In the genomic region with DNA sequence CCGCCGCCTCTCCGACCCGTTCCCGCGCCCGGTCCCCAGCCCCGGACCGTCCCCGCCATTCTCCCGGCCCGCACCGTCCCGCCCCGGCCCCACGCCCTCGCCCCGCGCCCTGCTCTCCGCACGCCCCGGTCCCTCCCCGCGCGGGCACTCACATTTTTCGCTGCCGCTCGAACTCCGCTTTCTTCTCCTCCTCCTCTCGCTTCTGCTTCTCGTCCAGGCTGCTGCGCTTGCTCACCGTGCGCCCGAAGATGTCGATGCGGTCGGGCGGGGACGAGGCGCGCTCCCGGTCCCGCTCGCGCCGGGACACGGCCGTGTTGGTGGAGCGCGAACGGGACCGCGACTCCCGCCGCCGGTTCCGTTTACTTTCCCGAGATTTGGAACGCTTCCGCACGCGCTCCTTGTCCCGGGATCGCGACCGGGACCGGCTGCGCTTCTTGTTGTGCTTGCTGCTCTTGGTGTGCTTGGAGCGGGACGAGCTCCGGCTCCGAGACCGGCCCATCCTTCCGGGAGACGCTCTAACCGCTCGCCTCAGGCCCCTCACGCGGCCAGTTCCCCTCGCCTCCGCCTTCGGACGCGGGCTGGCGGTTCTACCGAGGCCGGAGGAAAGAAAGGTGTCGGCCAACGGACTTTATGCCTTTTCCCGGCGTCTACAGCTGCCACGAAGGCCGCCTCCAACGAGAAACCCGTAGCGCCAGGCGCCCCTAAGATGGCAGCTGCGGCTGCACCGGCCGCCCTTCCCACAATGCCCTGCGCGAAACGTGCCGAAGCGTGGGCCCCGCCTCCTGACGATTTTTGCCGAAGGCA, we compare ENCODE assay signal across 8 cellular contexts. TPM values are rescaled to one million over a fixed set of nuclear protein-coding genes. Genes with fewer than 3 reads are reported as not detected.
DNase-seq lines count a peak whose midpoint lies in the region; ATAC-seq, FAIRE-seq and TF ChIP-seq lines count a peak whose summit lies in the region.

Gene ARGLU1, minus strand, starts transcription at position 717 of the 804 bp plus-strand sequence. Its CDS starts 218 bp downstream, at position 499.

- TF ChIP-seq POLR2A in GM12891 (IDR thresholded peaks at IDR 0.05; ENCODE audit: low read depth, low read length), result peak; percentile 88

- intact Hi-C loops in T-helper 2 cell treated with Interferon-gamma antibody and Interleukin-4, amounts not matched to agents 100 ng/mL and 5 ng/mL, for 36 hours (cut with micrococcal nuclease), result loop anchor here (1.0 to 10.0 kb wide), 6 partner anchors 15 to 1650 kb away; partner anchors contain the start of genes ABHD13, EFNB2 and LIG4

- FAIRE-seq in GM12891 (lab: Jason Lieb, UNC), result peak; percentile 99

- ATAC-seq in HG02623 (IDR thresholded peaks at IDR 0.05; ENCODE audit: unreplicated experiment), result peak; percentile 60

- DNase-seq in GM12891 (ENCODE audit: insufficient read length, low spot score), result peak; percentile 62
- peak; percentile 93 for DNase-seq in NCI-H1092 treated with DMSO at 0.1 percent for 48 hours (lab: John Stamatoyannopoulos, UW)
- DNase-seq in anterior cingulate cortex (lab: John Stamatoyannopoulos, UW), result peak; percentile 16 to 94 (median 88)
- DNase-seq in hepatic stellate cell (ENCODE audit: low spot score), result peak; percentile 81
- DNase-seq in retina, result peak; percentile 99
- DNase-seq in OCI-M2 (lab: John Stamatoyannopoulos, UW; ENCODE audit: unreplicated experiment), result no peak

TF ChIP-seq in GM12891, 5 proteins besides CTCF, POLR2A, EP300 and RAD21:
- TF ChIP-seq TAF1 (IDR thresholded peaks at IDR 0.05; ENCODE audit: low read depth, low read length), result peak; percentile 77
- TF ChIP-seq PAX5 (IDR thresholded peaks at IDR 0.05; ENCODE audit: insufficient read depth, low read length, severe bottlenecking), result no peak
- TF ChIP-seq POLR2AphosphoS5 (IDR thresholded peaks at IDR 0.05; ENCODE audit: low read depth, low read length), result peak; percentile 90
- no peak for TF ChIP-seq POU2F2 (IDR thresholded peaks at IDR 0.05; ENCODE audit: low read depth, low read length)
- no peak for TF ChIP-seq SPI1 (IDR thresholded peaks at IDR 0.05; ENCODE audit: low read depth, low read length)

RNA-seq across cellular contexts. Expression of gene ARGLU1, which starts in this region (rescaled TPM):
- 113 TPM for polyA plus RNA-seq in GM12891 (2012; ENCODE audit: low read depth, missing spikeins)
- 89.4 and 97.7 TPM in 2 replicates for total RNA-seq in T-helper 2 cell treated with Interferon-gamma antibody and Interleukin-4, amounts not matched to agents 100 ng/mL and 5 ng/mL, for 36 hours
